Comparison of ENCODE assay signal across 9 cellular contexts in the genomic region with DNA sequence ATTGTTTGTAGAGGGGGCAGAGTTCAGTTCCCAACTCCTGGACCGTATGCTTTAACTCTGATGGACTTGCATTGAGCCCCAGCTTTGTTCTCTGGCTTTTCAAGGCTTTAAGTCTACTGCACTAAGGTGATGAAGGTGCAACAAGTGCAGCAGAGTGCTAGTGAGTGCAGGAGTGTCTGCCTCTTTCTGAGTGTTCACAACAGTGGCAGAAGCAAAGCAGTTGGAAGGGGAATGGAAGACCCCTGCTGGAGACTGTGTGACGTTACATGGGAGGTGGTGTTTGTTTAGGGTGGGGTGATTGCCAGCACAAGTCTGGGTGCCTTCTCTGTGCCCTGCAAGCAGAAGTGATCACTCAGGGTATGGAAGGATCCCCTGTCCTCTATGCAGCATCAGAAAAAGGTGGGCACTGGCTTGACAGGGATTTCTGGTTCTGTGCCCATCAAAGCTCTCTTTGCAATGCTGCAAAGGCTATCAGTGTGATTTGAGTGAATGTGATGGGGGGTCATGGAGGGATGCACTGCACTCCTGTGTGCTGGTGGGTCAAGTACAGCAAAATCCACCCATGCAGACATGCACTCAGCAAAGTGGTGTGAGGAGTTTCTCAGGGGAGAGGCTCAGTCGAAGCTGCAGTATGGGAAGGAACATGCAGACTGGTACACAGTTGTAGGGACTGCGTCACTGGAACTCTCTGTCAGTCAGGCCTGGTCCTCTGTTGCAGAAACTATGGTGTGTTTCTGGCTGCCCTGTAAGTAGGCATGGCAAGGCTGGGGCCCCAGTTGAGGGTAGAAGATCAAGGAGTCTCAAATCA.
DNase-seq lines count a peak whose midpoint lies in the region; ATAC-seq and TF ChIP-seq lines count a peak whose summit lies in the region.
"Had no signal": no experiment of that assay in that cellular context is flagged by ENCODE, and none has a peak within 500 bp of the region (broad histone marks: within the 10 kb centered on the region; RNA-seq: fewer than 3 reads in every experiment).

No MANE protein-coding gene starts in this region.

- DNase-seq in astrocyte of the spinal cord (ENCODE audit: low read depth, low spot score), result no peak
- DNase-seq in retinal pigment epithelial cell (ENCODE audit: low read depth), result no peak
- DNase-seq in nucleus accumbens (lab: John Stamatoyannopoulos, UW), result no peak
- DNase-seq in A172 (ENCODE audit: low spot score), result no peak
- no peak for DNase-seq in GF-D8 (lab: John Stamatoyannopoulos, UW)
- DNase-seq: T-cell had no signal

- TF ChIP-seq CTCF in astrocyte of the spinal cord (IDR thresholded peaks at IDR 0.05; ENCODE audit: low read depth, low read length) (peak; percentile 35), retinal pigment epithelial cell (conservative IDR thresholded peaks at IDR 0.05; ENCODE audit: low read depth, low read length) (peak; percentile 55)

- ATAC-seq in GM19351 (IDR thresholded peaks at IDR 0.05; ENCODE audit: unreplicated experiment) (peak; percentile 83), HG03097 (IDR thresholded peaks at IDR 0.05; ENCODE audit: low FRiP score, unreplicated experiment) (peak; percentile 82)

- in situ Hi-C loops in astrocyte of the spinal cord (cut with HindIII; ENCODE audit: low sequenced_read_pairs), result no loop called here

- H3K4me3 ChIP-seq in astrocyte of the spinal cord (ENCODE audit: low read depth, low read length) (no peak overlapping the region), retinal pigment epithelial cell (ENCODE audit: low read length) (no peak overlapping the region)
- H3K4me3 ChIP-seq: lung had no signal
